Comparison of ENCODE assay signal across 8 cellular contexts in the genomic region with DNA sequence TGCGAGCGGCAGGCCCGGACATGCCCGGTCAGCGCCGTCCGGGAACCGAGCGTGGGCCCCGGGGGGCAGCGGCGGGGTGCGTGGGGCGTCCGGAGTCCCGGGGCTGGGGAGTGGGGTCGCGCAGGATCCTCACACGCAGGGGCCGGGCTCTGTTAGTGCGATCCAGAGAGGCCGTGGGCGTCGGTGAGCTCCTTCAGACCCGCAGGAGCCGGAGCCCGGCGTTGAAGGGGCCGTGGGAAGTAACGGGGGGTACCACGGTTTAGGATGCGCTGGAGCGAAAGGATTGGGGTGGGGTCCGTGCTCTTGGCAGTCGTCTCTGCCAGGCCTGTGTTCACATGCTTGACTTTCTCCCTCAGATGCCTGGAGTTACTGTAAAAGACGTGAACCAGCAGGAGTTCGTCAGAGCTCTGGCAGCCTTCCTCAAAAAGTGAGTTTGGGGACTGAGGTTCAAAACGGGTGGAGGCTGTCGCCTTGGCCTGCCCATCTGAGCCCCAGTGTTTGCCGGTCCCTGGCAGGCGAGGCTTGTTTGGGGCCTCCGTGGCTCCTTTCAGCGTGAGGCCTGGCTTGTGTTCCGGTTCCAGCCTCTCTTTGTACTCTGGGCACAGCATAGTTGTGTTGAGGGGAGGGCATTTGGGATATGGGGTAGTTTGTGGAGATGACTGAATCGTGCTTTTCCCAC.
DNase-seq lines count a peak whose midpoint lies in the region; ATAC-seq lines count a peak whose summit lies in the region.

No MANE protein-coding gene starts in this region.

- H3K36me3 Mint-ChIP-seq in stimulated activated effector memory CD8-positive, alpha-beta T cell treated with anti-CD3 and anti-CD28 coated beads, Interleukin-12 subunit alpha, Interleukin-12 subunit beta, amount 100 ng/mL, for 72 hours = peaks cover 62% of the 10 kb centered on the region

- no peaks in the 10 kb centered on the region for H3K9me3 ChIP-seq in adipocyte (ENCODE audit: control insufficient read depth, low read length)
- H3K9me3 ChIP-seq in iPS-15b (ENCODE audit: control insufficient read depth, insufficient read depth, low read length) = no peaks in the 10 kb centered on the region

- no peak for ATAC-seq in stimulated activated effector memory CD8-positive, alpha-beta T cell treated with anti-CD3 and anti-CD28 coated beads, Interleukin-12 subunit alpha, Interleukin-12 subunit beta, amount 100 ng/mL, for 72 hours

- H3K4me3 Mint-ChIP-seq in stimulated activated effector memory CD8-positive, alpha-beta T cell treated with anti-CD3 and anti-CD28 coated beads, Interleukin-12 subunit alpha, Interleukin-12 subunit beta, amount 100 ng/mL, for 72 hours = peak overlapping the region; percentile 82

- peaks cover 49% of the 10 kb centered on the region for H3K4me1 Mint-ChIP-seq in stimulated activated effector memory CD8-positive, alpha-beta T cell treated with anti-CD3 and anti-CD28 coated beads, Interleukin-12 subunit alpha, Interleukin-12 subunit beta, amount 100 ng/mL, for 72 hours

- H3K27ac Mint-ChIP-seq in stimulated activated effector memory CD8-positive, alpha-beta T cell treated with anti-CD3 and anti-CD28 coated beads, Interleukin-12 subunit alpha, Interleukin-12 subunit beta, amount 100 ng/mL, for 72 hours = peak overlapping the region; percentile 95

- DNase-seq in AG20443 (ENCODE audit: low spot score) (peak; percentile 38), HK-2 (ENCODE audit: unreplicated experiment) (peak; percentile 35), adipocyte (ENCODE audit: low read depth) (peak; percentile 48), COR-L47 (lab: John Stamatoyannopoulos, UW) (no peak), amniotic stem cell (lab: John Stamatoyannopoulos, UW) (no peak)
- no peak for DNase-seq in stimulated activated effector memory CD8-positive, alpha-beta T cell treated with anti-CD3 and anti-CD28 coated beads, Interleukin-12 subunit alpha, Interleukin-12 subunit beta, amount 100 ng/mL, for 72 hours (ENCODE audit: low spot score in 2 of 2)
- DNase-seq in activated effector memory CD4-positive, alpha-beta T cell treated with anti-CD3 and anti-CD28 coated beads, Interleukin-2, amount 50 U/mL, for 16 hours = no peak

- H3K36me3 ChIP-seq in adipocyte (ENCODE audit: control insufficient read depth, insufficient read depth, low read length, severe bottlenecking) (peaks cover 46% of the 10 kb centered on the region), iPS-15b (ENCODE audit: control insufficient read depth, insufficient read depth, low read length) (peaks cover 54% of the 10 kb centered on the region)

- peaks cover 44% of the 10 kb centered on the region for H3K4me1 ChIP-seq in adipocyte (ENCODE audit: control insufficient read depth, insufficient read depth, low read length)
- peaks cover 10% of the 10 kb centered on the region for H3K4me1 ChIP-seq in iPS-15b (ENCODE audit: control insufficient read depth, insufficient read depth, low read length)

- H3K9me3 Mint-ChIP-seq in stimulated activated effector memory CD8-positive, alpha-beta T cell treated with anti-CD3 and anti-CD28 coated beads, Interleukin-12 subunit alpha, Interleukin-12 subunit beta, amount 100 ng/mL, for 72 hours = no peaks in the 10 kb centered on the region

- H3K4me3 ChIP-seq in adipocyte (ENCODE audit: low read length) (peak overlapping the region; percentile 95), iPS-15b (ENCODE audit: low read depth, low read length) (peak overlapping the region; percentile 100)

- H3K9ac ChIP-seq in adipocyte (ENCODE audit: low read length) (peak overlapping the region; percentile 97), iPS-15b (ENCODE audit: low read depth, low read length) (peak overlapping the region; percentile 100)

- H3K27me3 ChIP-seq in adipocyte (replicated peaks; ENCODE audit: control insufficient read depth, insufficient read depth, low read length) (no peaks in the 10 kb centered on the region), iPS-15b (ENCODE audit: control insufficient read depth, insufficient read depth, low read length) (no peaks in the 10 kb centered on the region)

Comparison
In these comparisons a context has a peak if more than half of its experiments do, and no peak if none do; other contexts are left out.
1. DNase-seq: peak in AG20443 (single experiment), HK-2 (single experiment) and adipocyte (single experiment); none in stimulated activated effector memory CD8-positive, alpha-beta T cell treated with anti-CD3 and anti-CD28 coated beads, Interleukin-12 subunit alpha, Interleukin-12 subunit beta, amount 100 ng/mL, for 72 hours (0 of 2), activated effector memory CD4-positive, alpha-beta T cell treated with anti-CD3 and anti-CD28 coated beads, Interleukin-2, amount 50 U/mL, for 16 hours (single experiment), COR-L47 (single experiment) and amniotic stem cell (single experiment).